In the genomic region with DNA sequence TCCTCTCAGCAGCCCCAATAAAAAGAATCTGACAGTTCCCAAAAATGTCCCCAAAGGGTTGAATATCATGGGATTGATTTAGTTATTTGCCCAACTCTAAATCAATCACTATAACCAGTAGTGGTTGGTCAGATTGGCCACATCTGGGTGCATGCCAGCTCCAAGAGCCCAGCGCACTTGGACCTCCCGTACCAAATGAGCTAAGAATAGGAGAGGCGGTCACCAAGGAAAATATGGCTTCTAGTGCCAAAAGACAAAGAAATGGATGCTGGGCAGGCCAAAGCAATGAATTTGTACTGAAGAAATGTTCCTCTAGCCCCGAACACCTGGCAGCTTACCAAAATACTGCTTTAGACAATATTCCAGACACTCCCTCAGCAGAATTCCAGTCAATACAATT, we compare ENCODE assay signal across 23 cellular contexts.
A peak's percentile ranks its signal among the peaks of the same experiment; 100 is the strongest.
DNase-seq lines count a peak whose midpoint lies in the region; ATAC-seq and TF ChIP-seq lines count a peak whose summit lies in the region.
"Had no signal": no experiment of that assay in that cellular context is flagged by ENCODE, and none has a peak within 500 bp of the region (broad histone marks: within the 10 kb centered on the region; RNA-seq: fewer than 3 reads in every experiment).

No MANE protein-coding gene starts in this region.

- H3K4me3 Mint-ChIP-seq in stimulated activated naive CD8-positive, alpha-beta T cell treated with anti-CD3 and anti-CD28 coated beads, Interleukin-15, amount 100 ng/mL, for 72 hours = no peak overlapping the region
- H3K4me3 Mint-ChIP-seq: CD14-positive monocyte; CD4-positive, alpha-beta T cell; CD8-positive, alpha-beta memory T cell; HFFc6 had no signal

- no peak overlapping the region for H3K4me3 ChIP-seq in ascending aorta
- H3K4me3 ChIP-seq in fibroblast of the aortic adventitia (ENCODE audit: low read depth, low read length) = no peak overlapping the region
- peak overlapping the region; percentile 1 for H3K4me3 ChIP-seq in thoracic aorta
- H3K4me3 ChIP-seq: A549; BLaER1 treated with 17β-estradiol and CSF1 and Interleukin-3, amounts not matched to agents 10 nM and 100 nM; GM12878; HAP-1 had no signal

- H3K27me3 ChIP-seq in ascending aorta (no peaks in the 10 kb centered on the region), thoracic aorta (replicated peaks; ENCODE audit: insufficient read depth) (no peaks in the 10 kb centered on the region)
- H3K27me3 ChIP-seq: BE2C; BLaER1 treated with 17β-estradiol and CSF1 and Interleukin-3, amounts not matched to agents 10 nM and 100 nM had no signal

- peak; percentile 16 to 87 for DNase-seq in ascending aorta (ENCODE audit: low spot score in 2 of 2)
- DNase-seq in fibroblast of the aortic adventitia (ENCODE audit: low read depth) = peak; percentile 12
- peak; percentile 40 for DNase-seq in thoracic aorta (ENCODE audit: low spot score)
- no peak for DNase-seq in stimulated activated naive CD8-positive, alpha-beta T cell treated with anti-CD3 and anti-CD28 coated beads, Interleukin-15, amount 100 ng/mL, for 72 hours
- DNase-seq in SK-N-DZ (ENCODE audit: low spot score) = no peak
- DNase-seq: 8988T; ACHN; AML-193; BE2C; CD4-positive, alpha-beta T cell; CD8-positive, alpha-beta memory T cell; DMS 273 treated with DMSO at 0.1 percent for 48 hours; DMS79; EL; GDM1; GOT3; HFFc6 had no signal

- no peaks in the 10 kb centered on the region for H3K9me3 ChIP-seq in ascending aorta
- H3K9me3 ChIP-seq in thoracic aorta = no peaks in the 10 kb centered on the region
- H3K9me3 ChIP-seq: A549; BE2C; BLaER1 treated with 17β-estradiol and CSF1 and Interleukin-3, amounts not matched to agents 10 nM and 100 nM; HAP-1 had no signal

- H3K4me1 Mint-ChIP-seq in stimulated activated naive CD8-positive, alpha-beta T cell treated with anti-CD3 and anti-CD28 coated beads, Interleukin-15, amount 100 ng/mL, for 72 hours = no peaks in the 10 kb centered on the region
- H3K4me1 Mint-ChIP-seq: CD14-positive monocyte; CD8-positive, alpha-beta memory T cell had no signal

- H3K4me1 ChIP-seq in ascending aorta (peaks cover 3 to 19% of the 10 kb centered on the region in 2 donors), thoracic aorta (ENCODE audit: control insufficient read depth in 1 of 2, low read depth in 2 of 2) (peaks cover 9 to 27% of the 10 kb centered on the region in 2 donors)
- H3K4me1 ChIP-seq: A549; BE2C; BLaER1 treated with 17β-estradiol and CSF1 and Interleukin-3, amounts not matched to agents 10 nM and 100 nM; HAP-1 had no signal

- no peaks in the 10 kb centered on the region for H3K36me3 ChIP-seq in ascending aorta
- no peaks in the 10 kb centered on the region for H3K36me3 ChIP-seq in thoracic aorta
- H3K36me3 ChIP-seq: BE2C, HAP-1 had no signal

- ATAC-seq in thoracic aorta (ENCODE audit: insufficient number of reproducible peaks, low FRiP score, low read depth) = peak; percentile 98
- no peak for ATAC-seq in stimulated activated naive CD8-positive, alpha-beta T cell treated with anti-CD3 and anti-CD28 coated beads, Interleukin-15, amount 100 ng/mL, for 72 hours
- ATAC-seq in GM21786 (IDR thresholded peaks at IDR 0.05; ENCODE audit: unreplicated experiment) = no peak
- ATAC-seq: A549, GM12878 had no signal

- no peaks in the 10 kb centered on the region for H3K9me3 Mint-ChIP-seq in stimulated activated naive CD8-positive, alpha-beta T cell treated with anti-CD3 and anti-CD28 coated beads, Interleukin-15, amount 100 ng/mL, for 72 hours
- H3K9me3 Mint-ChIP-seq: CD14-positive monocyte; CD8-positive, alpha-beta memory T cell; HFFc6 had no signal

- intact Hi-C loops in ascending aorta (cut with DNase I) = loop anchor here (1.0 kb wide), 1 partner anchor 14 kb away; no protein-coding TSS in a partner anchor

- no peaks in the 10 kb centered on the region for H3K27me3 Mint-ChIP-seq in stimulated activated naive CD8-positive, alpha-beta T cell treated with anti-CD3 and anti-CD28 coated beads, Interleukin-15, amount 100 ng/mL, for 72 hours
- H3K27me3 Mint-ChIP-seq: CD4-positive, alpha-beta T cell had no signal

- H3K27ac Mint-ChIP-seq in stimulated activated naive CD8-positive, alpha-beta T cell treated with anti-CD3 and anti-CD28 coated beads, Interleukin-15, amount 100 ng/mL, for 72 hours = no peak overlapping the region
- H3K27ac Mint-ChIP-seq: CD14-positive monocyte; CD4-positive, alpha-beta T cell; CD8-positive, alpha-beta memory T cell; HFFc6 had no signal

- TF ChIP-seq CTCF in ascending aorta (IDR thresholded peaks at IDR 0.05) (no peak), fibroblast of the aortic adventitia (IDR thresholded peaks at IDR 0.05; ENCODE audit: insufficient read depth, low read length) (no peak), thoracic aorta (IDR thresholded peaks at IDR 0.05) (no peak)

- H3K27ac ChIP-seq in ascending aorta (peak overlapping the region; percentile 71 to 86), thoracic aorta (peak overlapping the region; percentile 84 to 92)
- H3K27ac ChIP-seq: A549; BLaER1 treated with 17β-estradiol and CSF1 and Interleukin-3, amounts not matched to agents 10 nM and 100 nM had no signal

Comparison
In these comparisons a context has a peak if more than half of its experiments do, and no peak if none do; other contexts are left out.
1. DNase-seq: peak in ascending aorta (2 of 2), fibroblast of the aortic adventitia (single experiment) and thoracic aorta (single experiment); none in stimulated activated naive CD8-positive, alpha-beta T cell treated with anti-CD3 and anti-CD28 coated beads, Interleukin-15, amount 100 ng/mL, for 72 hours (0 of 2) and SK-N-DZ (single experiment).